Comparison of ENCODE assay signal across 38 cellular contexts in the genomic region with DNA sequence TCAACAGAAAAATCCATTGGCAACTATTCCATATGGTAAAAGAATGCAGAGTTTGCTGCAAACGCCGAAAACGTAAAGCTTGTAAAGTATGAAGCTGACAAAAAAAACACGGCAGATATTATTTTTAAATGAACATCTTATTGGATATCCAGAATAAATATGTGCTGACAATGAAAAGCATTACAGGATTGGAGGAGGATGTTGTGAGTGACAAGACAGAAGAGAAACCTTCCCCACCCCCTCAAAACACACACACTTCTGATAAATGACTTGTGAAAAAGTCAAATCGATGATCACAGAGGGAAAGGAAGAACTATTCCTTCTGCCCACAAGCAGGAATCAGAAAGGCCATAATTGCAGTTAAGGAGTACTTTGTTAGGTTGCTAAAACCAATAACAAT. TPM values are rescaled to one million over a fixed set of nuclear protein-coding genes. Genes with fewer than 3 reads are reported as not detected.
"Had no signal": no experiment of that assay in that cellular context is flagged by ENCODE, and none has a peak within 500 bp of the region (broad histone marks: within the 10 kb centered on the region; RNA-seq: fewer than 3 reads in every experiment).

No MANE protein-coding gene starts in this region.

- DNase-seq: Karpas-422, Kasumi-1, MG63, MM.1S, MV-4-11, NCI-H1048, NCI-H1092, NCI-H1092 treated with DMSO at 0.1 percent for 48 hours, NCI-H1105, NCI-H1105 treated with DMSO at 0.1 percent for 48 hours, NCI-H1417, NCI-H1417 treated with DMSO at 0.1 percent for 48 hours, NCI-H1436, NCI-H1436 treated with DMSO at 0.1 percent for 48 hours, NCI-H146, NCI-H1694, NCI-H1694 treated with DMSO at 0.1 percent for 48 hours, NCI-H187, NCI-H187 treated with DMSO at 0.1 percent for 48 hours, NCI-H1930, NCI-H2029, NCI-H2029 treated with DMSO at 0.1 percent for 48 hours, NCI-H2081, NCI-H2081 treated with DMSO at 0.1 percent for 48 hours, NCI-H2107, NCI-H2171, NCI-H2171 treated with DMSO at 0.1 percent for 48 hours, NCI-H2227 treated with DMSO at 0.1 percent for 48 hours, NCI-H226, NCI-H345, NCI-H446, NCI-H446 treated with DMSO at 0.1 percent for 48 hours, NCI-H510A, NCI-H510A treated with DMSO at 0.1 percent for 48 hours, NCI-H524 had no signal

- H3K27me3 ChIP-seq: MG63 had no signal

- H3K36me3 ChIP-seq: MG63 had no signal

- H3K4me3 ChIP-seq: MG63 had no signal

- H3K9me3 ChIP-seq: MG63 had no signal

RNA-seq across cellular contexts. Expression of gene CLCN1, which starts 32.0 kb away (rescaled TPM):
- total RNA-seq: LHCN-M2, M059J, MCF 10A had no signal
